27 cellular contexts compared by ENCODE assay signal in genomic region chr9:77162366-77162765, GRCh38.
"Had no signal": no experiment of that assay in that cellular context is flagged by ENCODE, and none has a peak within 500 bp of the region (broad histone marks: within the 10 kb centered on the region; RNA-seq: fewer than 3 reads in every experiment).

No MANE protein-coding gene starts in this region.

- H3K4me1 ChIP-seq: neural progenitor cell, right lobe of liver, testis, thyroid gland, upper lobe of right lung had no signal

- DNase-seq: islet precursor cell; kidney glomerular epithelial cell; left cardiac atrium; lower lobe of right lung; mesendoderm; naive B cell; natural killer cell; nephron progenitor cell; occipital lobe; right lobe of liver; stimulated activated CD4-positive, alpha-beta T cell treated with anti-CD3 and anti-CD28 coated beads, Interleukin-12 subunit alpha, Interleukin-12 subunit beta, amount 100 ng/mL, for 4 hours; stimulated activated CD4-positive, alpha-beta T cell treated with anti-CD3 and anti-CD28 coated beads, Interleukin-15, amount 100 ng/mL, for 24 hours; stimulated activated CD4-positive, alpha-beta T cell treated with anti-CD3 and anti-CD28 coated beads, Interleukin-2, amount 100 ng/mL, for 24 hours; stimulated activated CD4-positive, alpha-beta T cell treated with anti-CD3 and anti-CD28 coated beads, Interleukin-4, amount 100 ng/mL, for 1 hour; stimulated activated naive B cell treated with anti-CD40 and anti-IgM and Interleukin-4, amounts not matched to agents 10 μg/mL and 1 μg/mL and 100 μg/mL, for 72 hours; stimulated activated naive CD8-positive, alpha-beta T cell treated with anti-CD3 and anti-CD28 coated beads, Interleukin-15, Interleukin-2, amounts not matched to agents 100 U/mL and 50 U/mL, for 24 hours; stomach; testis; thyroid gland; transverse colon; upper lobe of right lung had no signal

- ATAC-seq: left cardiac atrium; left lobe of liver; lower lobe of right lung; natural killer cell; right lobe of liver; stimulated activated naive B cell treated with anti-CD40 and anti-IgM and Interleukin-4, amounts not matched to agents 10 μg/mL and 1 μg/mL and 100 μg/mL, for 72 hours; stimulated activated naive CD8-positive, alpha-beta T cell treated with anti-CD3 and anti-CD28 coated beads, Interleukin-15, Interleukin-2, amounts not matched to agents 100 U/mL and 50 U/mL, for 24 hours; upper lobe of right lung had no signal

- H3K4me2 ChIP-seq: hepatocyte, neural progenitor cell had no signal

- H3K9me3 ChIP-seq: lower lobe of right lung, neutrophil, right atrium auricular region, right lobe of liver, stomach, testis, thyroid gland, transverse colon, upper lobe of right lung had no signal

- H3K27me3 ChIP-seq: hepatocyte, neural progenitor cell, right atrium auricular region, right lobe of liver, testis, thyroid gland, transverse colon, upper lobe of right lung had no signal

- H3K27ac ChIP-seq: hepatocyte, lower lobe of right lung, neural progenitor cell, neutrophil, right atrium auricular region, right lobe of liver, skin epidermis, stomach, testis, thyroid gland, transverse colon, upper lobe of right lung had no signal

- H3K4me3 ChIP-seq: hepatocyte, lower lobe of right lung, neural progenitor cell, right atrium auricular region, right lobe of liver, skin epidermis, stomach, testis, thyroid gland, transverse colon, upper lobe of right lung had no signal

- H2AFZ ChIP-seq: hepatocyte, neural progenitor cell had no signal

- H3K9ac ChIP-seq: neural progenitor cell had no signal

- H3K79me2 ChIP-seq: hepatocyte had no signal

- H3K36me3 ChIP-seq: lower lobe of right lung, neural progenitor cell, neutrophil, right atrium auricular region, right lobe of liver, stomach, thyroid gland, transverse colon, upper lobe of right lung had no signal
